Comparison of ENCODE assay signal across 20 cellular contexts in the genomic region with DNA sequence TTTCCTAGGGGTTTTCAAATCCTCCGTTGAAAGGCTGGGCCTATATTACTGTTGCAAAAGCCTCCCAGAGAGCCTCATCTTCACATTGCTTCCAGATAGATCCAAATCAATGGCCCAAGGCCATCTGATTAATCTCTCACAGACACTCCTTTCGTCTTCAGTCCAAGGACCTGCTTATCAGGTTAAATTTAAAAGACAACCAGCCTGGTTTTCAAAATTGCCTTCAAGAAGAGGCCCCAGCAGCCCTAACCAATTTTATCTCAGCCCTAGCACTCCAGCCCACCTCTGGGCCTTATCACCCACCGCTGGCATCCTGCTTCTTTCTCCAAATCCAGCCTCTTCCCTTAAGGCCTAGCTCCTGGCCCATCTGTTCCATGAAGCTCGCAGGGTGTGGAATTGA. TPM values are rescaled to one million over a fixed set of nuclear protein-coding genes. Genes with fewer than 3 reads are reported as not detected.
A peak's percentile ranks its signal among the peaks of the same experiment; 100 is the strongest.
DNase-seq lines count a peak whose midpoint lies in the region; ATAC-seq and TF ChIP-seq lines count a peak whose summit lies in the region.
"Had no signal": no experiment of that assay in that cellular context is flagged by ENCODE, and none has a peak within 500 bp of the region (broad histone marks: within the 10 kb centered on the region; RNA-seq: fewer than 3 reads in every experiment).

No MANE protein-coding gene starts in this region.

- peaks cover 74% of the 10 kb centered on the region for H3K4me1 Mint-ChIP-seq in CD4-positive, alpha-beta T cell (ENCODE audit: low read depth)
- H3K4me1 Mint-ChIP-seq in activated CD8-positive, alpha-beta T cell treated with anti-CD3 and anti-CD28 coated beads for 36 hours (ENCODE audit: low read depth) = peaks cover 78% of the 10 kb centered on the region
- H3K4me1 Mint-ChIP-seq in naive thymus-derived CD4-positive, alpha-beta T cell = peaks cover 45 to 86% (median 72%) of the 10 kb centered on the region in 7 donors
- H3K4me1 Mint-ChIP-seq in endothelial cell (ENCODE audit: unreplicated experiment) = peaks cover 14% of the 10 kb centered on the region

- H3K27ac Mint-ChIP-seq in CD4-positive, alpha-beta T cell = peak overlapping the region; percentile 76
- H3K27ac Mint-ChIP-seq in activated CD8-positive, alpha-beta T cell treated with anti-CD3 and anti-CD28 coated beads for 36 hours = peak overlapping the region; percentile 96
- peak overlapping the region in 5 of 9 donors; percentile 11 to 90 (median 62) for H3K27ac Mint-ChIP-seq in naive thymus-derived CD4-positive, alpha-beta T cell
- H3K27ac Mint-ChIP-seq in endothelial cell (ENCODE audit: unreplicated experiment) = no peak overlapping the region
- H3K27ac Mint-ChIP-seq: HFFc6 had no signal

- peak overlapping the region; percentile 9 for H3K4me3 Mint-ChIP-seq in CD4-positive, alpha-beta T cell
- H3K4me3 Mint-ChIP-seq in activated CD8-positive, alpha-beta T cell treated with anti-CD3 and anti-CD28 coated beads for 36 hours = no peak overlapping the region
- H3K4me3 Mint-ChIP-seq in naive thymus-derived CD4-positive, alpha-beta T cell = peak overlapping the region in 2 of 10 donors; percentile 26 to 34
- H3K4me3 Mint-ChIP-seq in endothelial cell (ENCODE audit: unreplicated experiment) = no peak overlapping the region
- H3K4me3 Mint-ChIP-seq: HFFc6; stimulated activated naive B cell treated with anti-CD40 and anti-IgM and Interleukin-4, amounts not matched to agents 10 μg/mL and 1 μg/mL and 100 μg/mL, for 72 hours had no signal

- H3K27ac ChIP-seq in CD4-positive, alpha-beta T cell (ENCODE audit: low read depth, low read length) = no peak overlapping the region
- no peak overlapping the region for H3K27ac ChIP-seq in naive thymus-derived CD4-positive, alpha-beta T cell (ENCODE audit: low read depth, low read length)
- H3K27ac ChIP-seq: cardiac muscle cell, thyroid gland, WERI-Rb-1 had no signal

- DNase-seq in CD4-positive, alpha-beta T cell = no peak
- DNase-seq in ELF-1 (ENCODE audit: low read depth, low spot score) (peak; percentile 70), endothelial cell (ENCODE audit: low spot score) (no peak), HEK293T (ENCODE audit: extremely low spot score) (no peak)
- no peak for DNase-seq in activated CD8-positive, alpha-beta T cell treated with anti-CD3 and anti-CD28 coated beads for 36 hours
- no peak for DNase-seq in naive thymus-derived CD4-positive, alpha-beta T cell
- DNase-seq: anterior cingulate cortex; cortex of kidney; DMS79 treated with DMSO at 0.1 percent for 48 hours; HFFc6; NCI-H1092; NCI-H1930; NCI-H226; Right ventricle myocardium superior; stimulated activated naive B cell treated with anti-CD40 and anti-IgM and Interleukin-4, amounts not matched to agents 10 μg/mL and 1 μg/mL and 100 μg/mL, for 72 hours; thyroid gland; WERI-Rb-1 had no signal

- POLR2A ChIA-PET in CD4-positive, alpha-beta T cell (lab: Charles Lee) = interaction anchor here (0.6 kb wide), 1 partner anchor 9 kb away, joined by 3 read pairs; no protein-coding TSS in a partner anchor
- POLR2A ChIA-PET in activated CD8-positive, alpha-beta T cell treated with anti-CD3 and anti-CD28 coated beads for 36 hours (lab: Charles Lee) = interaction anchor here (0.9 kb wide), 1 partner anchor 74 kb away, joined by 3 read pairs; no protein-coding TSS in a partner anchor
- POLR2A ChIA-PET in naive thymus-derived CD4-positive, alpha-beta T cell (lab: Charles Lee) = no interaction called here
- POLR2A ChIA-PET in HEK293T (lab: Yijun Ruan, JAX) = no interaction called here

- no peak overlapping the region for H3K4me3 ChIP-seq in naive thymus-derived CD4-positive, alpha-beta T cell (ENCODE audit: low read length)
- H3K4me3 ChIP-seq: cardiac muscle cell, smooth muscle cell, thyroid gland had no signal

- H3K36me3 Mint-ChIP-seq in CD4-positive, alpha-beta T cell (ENCODE audit: low read depth) = peaks cover 78% of the 10 kb centered on the region
- peaks cover 41% of the 10 kb centered on the region for H3K36me3 Mint-ChIP-seq in activated CD8-positive, alpha-beta T cell treated with anti-CD3 and anti-CD28 coated beads for 36 hours (ENCODE audit: low read depth)
- peaks cover 1 to 41% (median 15%) of the 10 kb centered on the region in 5 donors for H3K36me3 Mint-ChIP-seq in naive thymus-derived CD4-positive, alpha-beta T cell
- H3K36me3 Mint-ChIP-seq in endothelial cell (ENCODE audit: low read depth, unreplicated experiment) = no peaks in the 10 kb centered on the region

- no peaks in the 10 kb centered on the region for H3K27me3 ChIP-seq in CD4-positive, alpha-beta T cell (ENCODE audit: control insufficient read depth, insufficient read depth, low read length)
- no peaks in the 10 kb centered on the region for H3K27me3 ChIP-seq in naive thymus-derived CD4-positive, alpha-beta T cell (ENCODE audit: control insufficient read depth in 2 of 2, insufficient read depth in 2 of 2, low read length in 2 of 2)
- H3K27me3 ChIP-seq: cardiac muscle cell, thyroid gland had no signal

- peaks cover 0 to 36% (median 4%) of the 10 kb centered on the region in 3 experiments for H3K36me3 ChIP-seq in naive thymus-derived CD4-positive, alpha-beta T cell (ENCODE audit: control insufficient read depth in 2 of 3, insufficient read depth in 3 of 3, low read length in 3 of 3)
- H3K36me3 ChIP-seq: cardiac muscle cell, thyroid gland, WERI-Rb-1 had no signal

- CTCF ChIA-PET in CD4-positive, alpha-beta T cell (lab: Charles Lee) = no interaction called here
- CTCF ChIA-PET in activated CD8-positive, alpha-beta T cell treated with anti-CD3 and anti-CD28 coated beads for 36 hours (lab: Charles Lee) = interaction anchor here (1.0 to 1.7 kb wide), 2 partner anchors 11 to 36 kb away, joined by 3 to 5 read pairs; a partner anchor contains a TSS
- CTCF ChIA-PET in naive thymus-derived CD4-positive, alpha-beta T cell (lab: Charles Lee) = no interaction called here
- CTCF ChIA-PET in HEK293T (lab: Yijun Ruan, JAX) = no interaction called here

- H3K27me3 Mint-ChIP-seq in CD4-positive, alpha-beta T cell = no peaks in the 10 kb centered on the region
- no peaks in the 10 kb centered on the region for H3K27me3 Mint-ChIP-seq in activated CD8-positive, alpha-beta T cell treated with anti-CD3 and anti-CD28 coated beads for 36 hours
- no peaks in the 10 kb centered on the region for H3K27me3 Mint-ChIP-seq in naive thymus-derived CD4-positive, alpha-beta T cell
- peaks cover 8% of the 10 kb centered on the region for H3K27me3 Mint-ChIP-seq in endothelial cell (ENCODE audit: unreplicated experiment)
- H3K27me3 Mint-ChIP-seq: stimulated activated naive B cell treated with anti-CD40 and anti-IgM and Interleukin-4, amounts not matched to agents 10 μg/mL and 1 μg/mL and 100 μg/mL, for 72 hours had no signal

- no peaks in the 10 kb centered on the region for H3K9me3 Mint-ChIP-seq in CD4-positive, alpha-beta T cell
- H3K9me3 Mint-ChIP-seq in activated CD8-positive, alpha-beta T cell treated with anti-CD3 and anti-CD28 coated beads for 36 hours = peaks cover 3% of the 10 kb centered on the region
- H3K9me3 Mint-ChIP-seq in naive thymus-derived CD4-positive, alpha-beta T cell = peaks cover 0 to 6% (median 0%) of the 10 kb centered on the region in 11 donors
- no peaks in the 10 kb centered on the region for H3K9me3 Mint-ChIP-seq in endothelial cell (ENCODE audit: unreplicated experiment)
- H3K9me3 Mint-ChIP-seq: HFFc6 had no signal

- H3K4me1 ChIP-seq in naive thymus-derived CD4-positive, alpha-beta T cell (ENCODE audit: control insufficient read depth in 2 of 2, insufficient read depth in 2 of 2, low read length in 2 of 2) = peaks cover 16 to 32% of the 10 kb centered on the region in 2 donors
- H3K4me1 ChIP-seq: thyroid gland had no signal

- no peak for TF ChIP-seq CTCF in CD4-positive, alpha-beta T cell (IDR thresholded peaks at IDR 0.05)
- no peak for TF ChIP-seq CTCF in activated CD8-positive, alpha-beta T cell treated with anti-CD3 and anti-CD28 coated beads for 36 hours (IDR thresholded peaks at IDR 0.05)
- TF ChIP-seq CTCF in endothelial cell (IDR thresholded peaks at IDR 0.05; ENCODE audit: unreplicated experiment) = no peak

- intact Hi-C loops in CD4-positive, alpha-beta T cell (cut with DNase I, micrococcal nuclease) = no loop called here
- intact Hi-C loops in activated CD8-positive, alpha-beta T cell treated with anti-CD3 and anti-CD28 coated beads for 36 hours (cut with micrococcal nuclease) = loop anchor here (5.0 kb wide), 1 partner anchor 85 kb away; no protein-coding TSS in a partner anchor
- intact Hi-C loops in naive thymus-derived CD4-positive, alpha-beta T cell (cut with micrococcal nuclease) = loop anchor here in 1 of 2 donors (2.0 kb wide), 1 partner anchor 16 kb away; a partner anchor contains a TSS

- no peaks in the 10 kb centered on the region for H3K9me3 ChIP-seq in CD4-positive, alpha-beta T cell (ENCODE audit: control insufficient read depth, low read length)
- H3K9me3 ChIP-seq in naive thymus-derived CD4-positive, alpha-beta T cell (ENCODE audit: control insufficient read depth in 2 of 3, low read length in 3 of 3) = no peaks in the 10 kb centered on the region
- H3K9me3 ChIP-seq: thyroid gland had no signal

- ATAC-seq in CD4-positive, alpha-beta T cell (ENCODE audit: poor library complexity) = no peak
- no peak for ATAC-seq in activated CD8-positive, alpha-beta T cell treated with anti-CD3 and anti-CD28 coated beads for 36 hours
- ATAC-seq in naive thymus-derived CD4-positive, alpha-beta T cell = no peak
- no peak for ATAC-seq in HG03457 (IDR thresholded peaks at IDR 0.05; ENCODE audit: unreplicated experiment)
- ATAC-seq: stimulated activated naive B cell treated with anti-CD40 and anti-IgM and Interleukin-4, amounts not matched to agents 10 μg/mL and 1 μg/mL and 100 μg/mL, for 72 hours had no signal

TF ChIP-seq in HEK293T, 16 proteins besides CTCF, POLR2A, EP300 and RAD21 (continues in another document):
- TF ChIP-seq L3MBTL2 (conservative IDR thresholded peaks at IDR 0.05) (no peak), LEF1 (IDR thresholded peaks at IDR 0.05; ENCODE audit: borderline replicate concordance) (no peak)

RNA-seq across cellular contexts. Expression of a gene that starts 15.5 kb away (rescaled TPM):
- total RNA-seq in CD4-positive, alpha-beta T cell = 100 to 1,000 TPM; 247 to 248 TPM
- 100 to 1,000 TPM; 457 to 459 TPM for total RNA-seq in activated CD8-positive, alpha-beta T cell treated with anti-CD3 and anti-CD28 coated beads for 36 hours
- total RNA-seq in naive thymus-derived CD4-positive, alpha-beta T cell = 100 to 1,000 TPM; 285 to 433 (median 313) TPM
- 100 to 1,000 TPM; 474 to 764 TPM for polyA plus RNA-seq in naive thymus-derived CD4-positive, alpha-beta T cell
- total RNA-seq in endothelial cell (ENCODE audit: unreplicated experiment) = 39.3 TPM

RNA-seq across cellular contexts. Expression of a gene that starts 35.8 kb away (rescaled TPM):
- total RNA-seq in CD4-positive, alpha-beta T cell = 1 to 10 TPM; 1.2 to 1.6 TPM
- 10 to 100 TPM; 56.4 to 59.5 TPM for total RNA-seq in activated CD8-positive, alpha-beta T cell treated with anti-CD3 and anti-CD28 coated beads for 36 hours
- total RNA-seq in naive thymus-derived CD4-positive, alpha-beta T cell = 10 to 100 TPM in 1 of 5 experiments, 1 to 10 TPM in 4; 3.9 to 35.7 (median 8.1) TPM
- polyA plus RNA-seq in naive thymus-derived CD4-positive, alpha-beta T cell = 1 to 10 TPM; 4.4 to 6.6 TPM
- 21.9 TPM for total RNA-seq in endothelial cell (ENCODE audit: unreplicated experiment)

RNA-seq across cellular contexts. Expression of a gene that starts 36.2 kb away (rescaled TPM):
- total RNA-seq in CD4-positive, alpha-beta T cell = 1 to 10 TPM; 1.3 to 1.6 TPM
- total RNA-seq in activated CD8-positive, alpha-beta T cell treated with anti-CD3 and anti-CD28 coated beads for 36 hours = 10 to 100 TPM; 23.4 to 28.0 TPM
- 10 to 100 TPM in 1 of 5 experiments, 1 to 10 TPM in 4; 4.5 to 21.7 (median 9.4) TPM for total RNA-seq in naive thymus-derived CD4-positive, alpha-beta T cell
- polyA plus RNA-seq in naive thymus-derived CD4-positive, alpha-beta T cell = 1 to 10 TPM; 4.2 to 4.7 TPM
- total RNA-seq in endothelial cell (ENCODE audit: unreplicated experiment) = 39.4 TPM

Comparison
In these comparisons a context has a peak if more than half of its experiments do, and no peak if none do; other contexts are left out.
1. POLR2A ChIA-PET loops: an anchor here in CD4-positive, alpha-beta T cell (0.6 kb wide) and activated CD8-positive, alpha-beta T cell treated with anti-CD3 and anti-CD28 coated beads for 36 hours (0.9 kb wide); none called in naive thymus-derived CD4-positive, alpha-beta T cell and HEK293T.